In genomic region chr6:149317656-149318571, GRCh38 we compare ENCODE assay signal across 8 cellular contexts. TPM values are rescaled to one million over a fixed set of nuclear protein-coding genes. Genes with fewer than 3 reads are reported as not detected.
DNase-seq lines count a peak whose midpoint lies in the region; ATAC-seq and TF ChIP-seq lines count a peak whose summit lies in the region.

Gene TAB2 (plus strand): TSS chr6:149317712. CDS start chr6:149369998, 52,286 bp downstream.

- in situ Hi-C loops in GM23248 (cut with MboI) = no loop called here

- peak within 1 kb of the TSS; percentile 96 for H2AFZ ChIP-seq in GM23248

- H3K4me1 ChIP-seq in GM23248 (ENCODE audit: insufficient read depth) = peaks cover 28% of the 10 kb centered on the region
- H3K4me1 ChIP-seq in lung (ENCODE audit: control insufficient read depth in 2 of 2, insufficient read depth in 2 of 2, low read length in 2 of 2) = peaks cover 0 to 2% of the 10 kb centered on the region in 2 donors

- H3K9me3 ChIP-seq in GM23248 (ENCODE audit: low read depth) = no peaks in the 10 kb centered on the region
- H3K9me3 ChIP-seq in MG63 = no peaks in the 10 kb centered on the region
- H3K9me3 ChIP-seq in lung (ENCODE audit: control insufficient read depth in 2 of 2, insufficient read depth in 1 of 2, low read length in 1 of 2) = no peaks in the 10 kb centered on the region

- peak within 1 kb of the TSS; percentile 86 for H3K4me2 ChIP-seq in GM23248 (ENCODE audit: unreplicated experiment)

- TF ChIP-seq CTCF in coronary artery (IDR thresholded peaks at IDR 0.05) = no peak
- TF ChIP-seq CTCF in lung (IDR thresholded peaks at IDR 0.05; ENCODE audit: control extremely low read depth, extremely low read depth) = no peak

- WGBS in GM23248 (ENCODE audit: low coverage in 1 of 2, low lambda C conversion rate in 2 of 2, missing lambda C conversion rate in 2 of 2), 2 experiments = 0 to 1% methylated on average over 1 to 69 of the region's 92 CpGs
- 1% methylated on average over 39 to 91 of the region's 92 CpGs for WGBS in lung, 2 donors

- DNase-seq in EH (ENCODE audit: low read depth) = peak; percentile 44
- DNase-seq in GM23248 = peak; percentile 72
- DNase-seq in MG63 = peak; percentile 39
- DNase-seq in activated CD4-positive, alpha-beta T cell treated with anti-CD3 and anti-CD28 coated beads for 48 hours = peak; percentile 84
- no peak for DNase-seq in coronary artery (ENCODE audit: low spot score)
- peak; percentile 32 for DNase-seq in lung (ENCODE audit: low spot score)
- peak; percentile 63 to 76 (median 65) for DNase-seq in stimulated activated CD4-positive, alpha-beta T cell treated with anti-CD3 and anti-CD28 coated beads, TNF-alpha, amount 100 ng/mL, for 1 hour (ENCODE audit: low read depth in 3 of 3, low spot score in 1 of 3)

- peaks cover 17% of the 10 kb centered on the region; the same call in 1 of the 2 replicates for H4K20me1 ChIP-seq in GM23248 (ENCODE audit: insufficient read depth)

- no peaks in the 10 kb centered on the region for H3K27me3 ChIP-seq in GM23248 (replicated peaks; ENCODE audit: insufficient read depth)
- H3K27me3 ChIP-seq in MG63 = no peaks in the 10 kb centered on the region
- no peaks in the 10 kb centered on the region for H3K27me3 ChIP-seq in lung (ENCODE audit: control insufficient read depth, insufficient read depth)

- H3F3A ChIP-seq in GM23248 (ENCODE audit: insufficient read depth) = peaks cover 29% of the 10 kb centered on the region

- H3K27ac ChIP-seq in GM23248 (peak within 1 kb of the TSS; percentile 87), coronary artery (peak within 1 kb of the TSS; percentile 98 to 99), lung (ENCODE audit: low read depth in 1 of 2, low read length in 1 of 2) (peak within 1 kb of the TSS; percentile 94 to 100)

- peak; percentile 60 for ATAC-seq in lung (ENCODE audit: insufficient read depth, low FRiP score)
- ATAC-seq in HG03378 (IDR thresholded peaks at IDR 0.05; ENCODE audit: unreplicated experiment) = no peak

- peak within 1 kb of the TSS; percentile 94 for H3K9ac ChIP-seq in GM23248

- H3K36me3 ChIP-seq in GM23248 (ENCODE audit: low read depth) (no peaks in the 10 kb centered on the region), MG63 (no peaks in the 10 kb centered on the region), lung (ENCODE audit: control insufficient read depth in 2 of 2, insufficient read depth in 2 of 2, low read length in 2 of 2) (no peaks in the 10 kb centered on the region)

- H3K4me3 ChIP-seq in GM23248 = peak within 1 kb of the TSS; percentile 93
- H3K4me3 ChIP-seq in MG63 = peak within 1 kb of the TSS; percentile 96
- H3K4me3 ChIP-seq in coronary artery = peak within 1 kb of the TSS; percentile 97
- H3K4me3 ChIP-seq in lung = peak within 1 kb of the TSS; percentile 99

- no peaks in the 10 kb centered on the region for H3K9me2 ChIP-seq in GM23248 (ENCODE audit: insufficient read depth)

- H3K79me2 ChIP-seq in GM23248 (ENCODE audit: insufficient read depth) = peaks cover 62% of the 10 kb centered on the region

RNA-seq across cellular contexts. Expression of gene TAB2, which starts in this region (rescaled TPM):
- 28.4 and 30.7 TPM in 2 replicates for total RNA-seq in GM23248 (2014; rRNA removed; shearing (Covaris generic))
- polyA plus RNA-seq in GM23248 (2016; fragmentation: Nextera tagmentation; extraction: Ambion mirVana) = 10.8 and 11.6 TPM in 2 replicates
- 27.3 and 49.3 TPM in 2 replicates for total RNA-seq in MG63 (2014; rRNA removed; shearing (Covaris generic); ENCODE audit: low replicate concordance)
- 10 to 100 TPM; 34.7 to 75.9 TPM for total RNA-seq in lung
- polyA plus RNA-seq in lung = 10 to 100 TPM; 15.8 to 31.8 TPM
